Comparison of ENCODE assay signal across 19 cellular contexts in the genomic region with DNA sequence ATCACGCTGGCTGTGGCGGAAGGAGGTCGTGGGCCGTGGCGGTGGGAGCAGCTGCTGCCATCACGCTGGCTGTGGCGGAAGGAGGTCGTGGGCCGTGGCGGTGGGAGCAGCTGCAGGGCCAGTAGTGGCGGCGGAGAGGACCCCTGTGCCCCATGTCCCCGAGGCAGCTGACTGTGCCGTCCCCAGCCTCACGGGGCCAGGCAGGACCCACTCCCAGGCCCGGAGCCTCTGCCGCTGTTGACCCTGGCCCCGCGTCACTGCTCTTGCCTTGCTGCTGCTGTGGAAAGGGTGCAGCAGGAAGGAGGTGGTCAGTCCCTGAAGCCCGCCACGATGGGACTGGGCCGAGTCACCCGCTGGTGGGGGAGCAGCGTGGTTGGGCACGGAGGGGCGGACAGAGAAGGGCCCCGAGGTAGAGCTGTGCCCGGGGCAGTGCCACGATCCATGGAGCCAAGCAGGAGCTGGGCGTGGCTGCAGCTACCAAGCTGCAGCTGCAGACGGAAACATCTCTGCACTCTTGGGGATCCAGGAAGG.
"Had no signal": no experiment of that assay in that cellular context is flagged by ENCODE, and none has a peak within 500 bp of the region (broad histone marks: within the 10 kb centered on the region; RNA-seq: fewer than 3 reads in every experiment).

No MANE protein-coding gene starts in this region.

- DNase-seq: effector memory CD8-positive, alpha-beta T cell; erythroblast; left ventricle myocardium superior; lower lobe of right lung; naive thymus-derived CD8-positive, alpha-beta T cell; nephron progenitor cell; occipital lobe; ovary; retina; right lobe of liver; small intestine; stimulated activated CD4-positive, alpha-beta T cell treated with anti-CD3 and anti-CD28 coated beads, Interleukin-15, amount 100 ng/mL, for 24 hours; stimulated activated CD4-positive, alpha-beta T cell treated with anti-CD3 and anti-CD28 coated beads, Interleukin-2, amount 100 ng/mL, for 48 hours; stimulated activated naive CD4-positive, alpha-beta T cell treated with Interleukin-2 at 50 U/mL for 16 hours; stomach; thyroid gland; uterus had no signal

- ATAC-seq: effector memory CD8-positive, alpha-beta T cell; left ventricle myocardium superior; naive thymus-derived CD8-positive, alpha-beta T cell; right lobe of liver had no signal

- H3K4me3 Mint-ChIP-seq: effector memory CD8-positive, alpha-beta T cell; naive thymus-derived CD8-positive, alpha-beta T cell; nephron progenitor cell had no signal

- H3K27ac ChIP-seq: coronary artery, lower lobe of right lung, ovary, right lobe of liver, stomach, thyroid gland, upper lobe of left lung, uterus had no signal

- H3K4me1 ChIP-seq: lower lobe of right lung, right lobe of liver, stomach, thyroid gland, upper lobe of left lung, uterus had no signal

- H3K9me3 Mint-ChIP-seq: effector memory CD8-positive, alpha-beta T cell; naive thymus-derived CD8-positive, alpha-beta T cell; nephron progenitor cell had no signal

- H3K27ac Mint-ChIP-seq: naive thymus-derived CD8-positive, alpha-beta T cell; nephron progenitor cell had no signal

- H3K36me3 ChIP-seq: ovary, thyroid gland, uterus had no signal

- H3K4me3 ChIP-seq: coronary artery, lower lobe of right lung, ovary, right lobe of liver, stomach, thyroid gland, upper lobe of left lung, uterus had no signal

- H3K9me3 ChIP-seq: lower lobe of right lung, ovary, right lobe of liver, stomach, thyroid gland, upper lobe of left lung, uterus had no signal

- H3K27me3 Mint-ChIP-seq: effector memory CD8-positive, alpha-beta T cell; naive thymus-derived CD8-positive, alpha-beta T cell had no signal

- H3K27me3 ChIP-seq: ovary, right lobe of liver, stomach, thyroid gland, upper lobe of left lung, uterus had no signal
